Comparison of ENCODE assay signal across 19 cellular contexts in the genomic region with DNA sequence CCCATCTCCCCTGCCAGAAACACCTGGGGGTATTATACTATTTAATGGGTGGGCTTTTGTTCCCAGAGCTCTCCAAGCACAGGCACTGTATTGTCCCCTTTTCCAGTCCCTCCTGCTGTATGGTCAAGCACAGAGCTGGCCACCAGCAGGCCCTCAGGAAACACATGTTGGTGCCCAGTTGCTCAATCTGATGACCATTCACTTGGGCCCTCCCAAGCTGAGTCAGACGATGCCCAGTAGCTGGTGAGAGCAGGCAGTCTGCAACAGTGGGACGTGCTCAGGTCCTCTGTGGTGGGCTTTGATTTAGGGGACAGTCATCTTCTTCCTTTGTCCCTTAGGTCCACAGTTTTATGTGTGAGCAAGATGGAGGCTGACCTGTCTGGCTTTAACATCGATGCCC. TPM values are rescaled to one million over a fixed set of nuclear protein-coding genes. Genes with fewer than 3 reads are reported as not detected.
DNase-seq lines count a peak whose midpoint lies in the region; ATAC-seq and TF ChIP-seq lines count a peak whose summit lies in the region.
"Had no signal": no experiment of that assay in that cellular context is flagged by ENCODE, and none has a peak within 500 bp of the region (broad histone marks: within the 10 kb centered on the region; RNA-seq: fewer than 3 reads in every experiment).

No MANE protein-coding gene starts in this region.

- TF ChIP-seq EP300 in suprapubic skin (IDR thresholded peaks at IDR 0.05), result no peak

- WGBS in suprapubic skin, result 88% methylated on average over 2 of the region's 3 CpGs

- DNase-seq in left cardiac atrium, result peak; percentile 40
- no peak for DNase-seq in cardiac septum (ENCODE audit: low spot score)
- DNase-seq in ascending aorta (ENCODE audit: low spot score in 2 of 2), result peak; percentile 29 to 78
- DNase-seq in left lung, result no peak
- no peak for DNase-seq in upper lobe of right lung
- no peak for DNase-seq in suprapubic skin (ENCODE audit: low spot score in 2 of 2)
- no peak for DNase-seq in GF-D8 (lab: John Stamatoyannopoulos, UW)
- no peak for DNase-seq in MV-4-11 (lab: John Stamatoyannopoulos, UW)
- DNase-seq: activated CD4-positive, alpha-beta T cell treated with anti-CD3 and anti-CD28 coated beads, Interleukin-2, amount 50 U/mL, for 48 hours; activated gamma-delta T cell; CD4-positive, CD25-positive, alpha-beta regulatory T cell; hippocampal formation; Karpas-422; naive thymus-derived CD8-positive, alpha-beta T cell; NCI-H1417; SJCRH30; stimulated activated CD4-positive, alpha-beta T cell treated with anti-CD3 and anti-CD28 coated beads, Interleukin-12 subunit alpha, Interleukin-12 subunit beta, amount 100 ng/mL, for 4 hours; T-helper 17 cell had no signal

- H3K9me3 ChIP-seq in ascending aorta, result no peaks in the 10 kb centered on the region
- H3K9me3 ChIP-seq in left lung, result no peaks in the 10 kb centered on the region
- H3K9me3 ChIP-seq in upper lobe of right lung, result no peaks in the 10 kb centered on the region
- H3K9me3 ChIP-seq in suprapubic skin, result no peaks in the 10 kb centered on the region
- H3K9me3 ChIP-seq: A549, SJCRH30 had no signal

- TF ChIP-seq CTCF in ascending aorta (IDR thresholded peaks at IDR 0.05) (no peak), left lung (IDR thresholded peaks at IDR 0.05) (no peak), upper lobe of right lung (IDR thresholded peaks at IDR 0.05) (no peak), suprapubic skin (IDR thresholded peaks at IDR 0.05) (no peak)

- H3K4me1 ChIP-seq in ascending aorta (peaks cover 0 to 7% of the 10 kb centered on the region in 2 donors), left lung (peaks cover 0 to 13% of the 10 kb centered on the region in 2 donors), upper lobe of right lung (peaks cover under 1% of the 10 kb centered on the region), suprapubic skin (no peaks in the 10 kb centered on the region)
- H3K4me1 ChIP-seq: A549, SJCRH30 had no signal

- intact Hi-C loops in left cardiac atrium (cut with DNase I), result loop anchor here (5.0 kb wide), 2 partner anchors 176 to 521 kb away; partner anchors contain the start of gene RPEL1 (in 1 of the 2)
- intact Hi-C loops in cardiac septum (cut with DNase I), result loop anchor here (5.0 kb wide), 2 partner anchors 111 to 341 kb away; partner anchors contain the start of gene CYP17A1
- intact Hi-C loops in ascending aorta (cut with DNase I), result loop anchor here (5.0 kb wide), 1 partner anchor 346 kb away; no protein-coding TSS in a partner anchor
- intact Hi-C loops in left lung (cut with DNase I), result loop anchor here in 1 of 2 donors (5.0 kb wide), 1 partner anchor 176 kb away; no protein-coding TSS in a partner anchor
- intact Hi-C loops in upper lobe of right lung (cut with DNase I), result loop anchor here (5.0 kb wide), 1 partner anchor 176 kb away; no protein-coding TSS in a partner anchor

- H3K27ac ChIP-seq in ascending aorta (no peak overlapping the region), left lung (no peak overlapping the region), upper lobe of right lung (no peak overlapping the region), suprapubic skin (no peak overlapping the region)
- H3K27ac ChIP-seq: A549, SJCRH30 had no signal

- ATAC-seq in left cardiac atrium (peak in 1 of 2 donors; percentile 41), left lung (peak; percentile 20), upper lobe of right lung (peak; percentile 23)
- ATAC-seq: A549; naive thymus-derived CD8-positive, alpha-beta T cell; T-helper 17 cell had no signal

- H3K4me3 ChIP-seq in ascending aorta, result no peak overlapping the region
- no peak overlapping the region for H3K4me3 ChIP-seq in left lung
- H3K4me3 ChIP-seq in upper lobe of right lung, result no peak overlapping the region
- no peak overlapping the region for H3K4me3 ChIP-seq in suprapubic skin
- H3K4me3 ChIP-seq: A549, SJCRH30 had no signal

- no peak for TF ChIP-seq POLR2A in suprapubic skin (IDR thresholded peaks at IDR 0.05)

- no peaks in the 10 kb centered on the region for H3K27me3 ChIP-seq in ascending aorta
- no peaks in the 10 kb centered on the region for H3K27me3 ChIP-seq in left lung
- H3K27me3 ChIP-seq in upper lobe of right lung, result no peaks in the 10 kb centered on the region
- no peaks in the 10 kb centered on the region for H3K27me3 ChIP-seq in suprapubic skin
- H3K27me3 ChIP-seq: SJCRH30 had no signal

- H3K36me3 ChIP-seq in ascending aorta (no peaks in the 10 kb centered on the region), left lung (peaks cover 0 to 14% of the 10 kb centered on the region in 2 donors), upper lobe of right lung (peaks cover 12% of the 10 kb centered on the region), suprapubic skin (peaks cover 11% of the 10 kb centered on the region)

RNA-seq across cellular contexts. Expression of gene SFXN2, which starts 11.8 kb away (rescaled TPM):
- 1 to 10 TPM; 3.2 to 4.0 TPM for total RNA-seq in left cardiac atrium
- total RNA-seq in cardiac septum, result 2.8 TPM
- total RNA-seq in ascending aorta, result 2.1 TPM
- total RNA-seq in left lung, result 10 to 100 TPM; 17.1 to 21.0 TPM
- 12.0 TPM for total RNA-seq in upper lobe of right lung
- 1 to 10 TPM; 1.9 to 5.6 (median 3.1) TPM for total RNA-seq in suprapubic skin

RNA-seq across cellular contexts. Expression of gene ARL3, which starts 12.1 kb away (rescaled TPM):
- total RNA-seq in left cardiac atrium, result 10 to 100 TPM; 12.0 to 12.4 TPM
- 13.1 TPM for total RNA-seq in cardiac septum
- 2.0 TPM for total RNA-seq in ascending aorta
- 10 to 100 TPM; 10.3 to 11.0 TPM for total RNA-seq in left lung
- 7.5 TPM for total RNA-seq in upper lobe of right lung
- 1 to 10 TPM; 3.4 to 6.0 (median 3.8) TPM for total RNA-seq in suprapubic skin

RNA-seq across cellular contexts. Expression of gene WBP1L, which starts 17.5 kb away (rescaled TPM):
- total RNA-seq in left cardiac atrium (10 to 100 TPM; 30.6 to 41.1 TPM), cardiac septum (19.2 TPM), ascending aorta (107 TPM), left lung (10 to 100 TPM; 48.4 to 49.8 TPM), upper lobe of right lung (49.0 TPM), suprapubic skin (100 to 1,000 TPM; 103 to 166 (median 125) TPM)

Comparison
In these comparisons a context has a peak if more than half of its experiments do, and no peak if none do; other contexts are left out.
1. DNase-seq: peak in left cardiac atrium (single experiment) and ascending aorta (2 of 2); none in cardiac septum (single experiment), left lung (0 of 2), upper lobe of right lung (single experiment), suprapubic skin (0 of 2), GF-D8 (single experiment) and MV-4-11 (single experiment).